In the genomic region with DNA sequence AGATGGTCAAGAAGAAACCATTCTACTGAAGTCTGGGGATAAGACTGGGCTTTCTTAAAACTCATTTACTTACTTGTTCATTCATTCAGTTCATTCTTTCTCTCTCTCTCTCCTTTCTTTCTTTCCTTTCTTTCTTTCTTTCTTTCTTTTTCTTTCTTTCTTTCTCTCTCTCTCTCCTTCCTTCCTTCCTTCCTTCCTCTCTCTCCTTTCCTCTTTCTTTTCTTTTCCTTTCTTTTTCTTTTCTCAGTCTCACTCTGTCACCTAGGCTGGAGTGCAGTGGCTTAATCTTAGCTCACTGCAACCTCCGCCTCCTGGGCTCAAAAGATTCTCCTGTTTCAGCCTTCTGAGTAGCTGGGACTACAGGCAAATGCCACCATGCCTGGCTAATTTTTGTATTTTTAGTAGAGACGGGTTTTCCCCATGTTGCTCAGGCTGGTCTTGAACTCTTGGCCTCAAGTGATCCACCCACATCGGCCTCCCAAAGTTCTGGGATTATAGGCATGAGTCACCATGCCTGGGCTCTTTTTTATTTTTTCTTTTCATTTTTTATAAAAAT, we compare ENCODE assay signal across 1 cellular context.
TF ChIP-seq lines count a peak whose summit lies in the region.

No MANE protein-coding gene starts in this region.

TF ChIP-seq in K562, 482 proteins besides CTCF, POLR2A, EP300 and RAD21 (continued from another document):
- peak; percentile 100 for TF ChIP-seq ZNF512 (tag; IDR thresholded peaks at IDR 0.05)
- TF ChIP-seq ASH1L (IDR thresholded peaks at IDR 0.05; ENCODE audit: borderline replicate concordance, low read depth, partially characterized antibody): peak; percentile 39
- TF ChIP-seq ARHGAP35 (IDR thresholded peaks at IDR 0.05; ENCODE audit: partially characterized antibody): peak; percentile 42
- TF ChIP-seq ARID2 (IDR thresholded peaks at IDR 0.05): peak; percentile 45; the same call in 1 of the 2 replicates
- TF ChIP-seq MTA1 (IDR thresholded peaks at IDR 0.05; ENCODE audit: borderline replicate concordance): 0 out of 2 replicates have a peak, but pooled peaks have one; percentile 37
- TF ChIP-seq THRAP3 (IDR thresholded peaks at IDR 0.05; ENCODE audit: borderline replicate concordance): peak; percentile 79
- 0 out of 4 replicates have a peak, but pooled peaks of 1 of the 2 experiments have one; percentile 18 for TF ChIP-seq FOXK2 (conservative IDR thresholded peaks at IDR 0.05 in 1 of 2, IDR thresholded peaks at IDR 0.05 in 1 of 2; ENCODE audit: low read depth in 2 of 2)
TF ChIP-seq in K562: peak in this region for 33; not testable (repeated sequence) for 449.
